Comparison of ENCODE assay signal across 9 cellular contexts in genomic region chr15:40595219-40595618, GRCh38. TPM values are rescaled to one million over a fixed set of nuclear protein-coding genes. Genes with fewer than 3 reads are reported as not detected.
DNase-seq lines count a peak whose midpoint lies in the region; ATAC-seq, FAIRE-seq and TF ChIP-seq lines count a peak whose summit lies in the region.
"Had no signal": no experiment of that assay in that cellular context is flagged by ENCODE, and none has a peak within 500 bp of the region (broad histone marks: within the 10 kb centered on the region; RNA-seq: fewer than 3 reads in every experiment).

No MANE protein-coding gene starts in this region.

- H3K4me1 ChIP-seq in ACC112 (ENCODE audit: control insufficient read depth, insufficient read depth, low read length, unreplicated experiment) (peaks cover 3% of the 10 kb centered on the region), HepG2 (ENCODE audit: insufficient read depth, low read length) (peaks cover 35% of the 10 kb centered on the region)

- ATAC-seq in activated naive CD8-positive, alpha-beta T cell treated with anti-CD3 and anti-CD28 coated beads, Interleukin-2, amount 50 U/mL, for 24 hours: no peak
- ATAC-seq in HepG2: no peak
- ATAC-seq in HG03460 (IDR thresholded peaks at IDR 0.05; ENCODE audit: unreplicated experiment): no peak

- 2% methylated on average over 5 of the region's 5 CpGs for WGBS in HepG2 (ENCODE audit: low lambda C conversion rate)

- peaks cover 5% of the 10 kb centered on the region for H3K36me3 Mint-ChIP-seq in activated naive CD8-positive, alpha-beta T cell treated with anti-CD3 and anti-CD28 coated beads, Interleukin-2, amount 50 U/mL, for 24 hours (ENCODE audit: low read depth)

- POLR2A ChIA-PET in HEK293T (lab: Yijun Ruan, JAX) (interaction anchor here (0.6 to 1.1 kb wide), 2 partner anchors 26 kb away, joined by 3 to 4 read pairs; partner anchors contain the start of gene RPUSD2), HepG2 (lab: Yijun Ruan, JAX) (interaction anchor here (0.8 to 1.3 kb wide), 3 partner anchors 30 to 99 kb away, joined by 3 read pairs; partner anchors contain the start of genes CCDC32 and RAD51)

- peak overlapping the region; percentile 93; the same call in 1 of the 2 replicates for H3K9ac ChIP-seq in HepG2 (ENCODE audit: insufficient read depth, low read depth, low read length)

- peaks cover 28% of the 10 kb centered on the region for H3K4me1 Mint-ChIP-seq in activated naive CD8-positive, alpha-beta T cell treated with anti-CD3 and anti-CD28 coated beads, Interleukin-2, amount 50 U/mL, for 24 hours

- no peaks in the 10 kb centered on the region for H3K9me3 ChIP-seq in HepG2 (ENCODE audit: low read length)
- H3K9me3 ChIP-seq: ovary had no signal

- H3K36me3 ChIP-seq in ACC112 (ENCODE audit: insufficient read depth, low read length) (no peaks in the 10 kb centered on the region), HepG2 (replicated peaks in 1 of 2; ENCODE audit: control insufficient read depth in 1 of 2, insufficient read depth in 2 of 2, low read length in 2 of 2) (no peaks in the 10 kb centered on the region)
- H3K36me3 ChIP-seq: ovary had no signal

- H3K79me2 ChIP-seq in ACC112 (ENCODE audit: control insufficient read depth, insufficient read depth, low read length, unreplicated experiment) (peaks cover 56% of the 10 kb centered on the region), HepG2 (ENCODE audit: insufficient read depth, low read length) (peaks cover 53% of the 10 kb centered on the region)

- peak overlapping the region; percentile 96 for H3K4me3 ChIP-seq in ACC112 (ENCODE audit: low read depth, low read length)
- H3K4me3 ChIP-seq in HepG2 (replicated peaks in 1 of 3; ENCODE audit: insufficient read depth in 1 of 3, low read depth in 2 of 3, low read length in 3 of 3): peak overlapping the region; percentile 74 to 83 (median 81)

- H3K4me3 Mint-ChIP-seq in activated naive CD8-positive, alpha-beta T cell treated with anti-CD3 and anti-CD28 coated beads, Interleukin-2, amount 50 U/mL, for 24 hours: peak overlapping the region; percentile 94

- no peak for TF ChIP-seq CTCF in HepG2 (CRISPR knock-in tag; IDR thresholded peaks at IDR 0.05)

- no peaks in the 10 kb centered on the region for H3K27me3 ChIP-seq in ACC112 (ENCODE audit: insufficient read depth, low read length)
- no peaks in the 10 kb centered on the region; a peak in 1 of 5 replicates for H3K27me3 ChIP-seq in HepG2 (ENCODE audit: control insufficient read depth in 1 of 2, insufficient read depth in 2 of 2, low read length in 2 of 2)
- H3K27me3 ChIP-seq: ovary had no signal

- FAIRE-seq in HepG2 (lab: Jason Lieb, UNC): no peak
- no peak for FAIRE-seq in frontal cortex (lab: Jason Lieb, UNC)

- H3K9me3 Mint-ChIP-seq in activated naive CD8-positive, alpha-beta T cell treated with anti-CD3 and anti-CD28 coated beads, Interleukin-2, amount 50 U/mL, for 24 hours: no peaks in the 10 kb centered on the region

- peak overlapping the region; percentile 92 for H3K27ac ChIP-seq in ACC112 (ENCODE audit: low read depth, low read length)
- no peak overlapping the region for H3K27ac ChIP-seq in HepG2 (ENCODE audit: extremely low read length, insufficient read depth, low read length)
- H3K27ac ChIP-seq: ovary had no signal

- peak overlapping the region; percentile 93 for H3K4me2 ChIP-seq in HepG2 (ENCODE audit: low read depth, low read length)

- CTCF ChIA-PET in HEK293T (lab: Yijun Ruan, JAX) (no interaction called here), HepG2 (lab: Yijun Ruan, JAX; ENCODE audit: low intra/inter-chr PET ratio, low total read pairs) (no interaction called here)

- DNase-seq in HEK293T (ENCODE audit: extremely low spot score): no peak
- no peak for DNase-seq in activated naive CD8-positive, alpha-beta T cell treated with anti-CD3 and anti-CD28 coated beads, Interleukin-2, amount 50 U/mL, for 24 hours
- no peak for DNase-seq in HepG2 (ENCODE audit: low spot score)
- DNase-seq in SHP77 treated with DMSO at 0.1 percent for 48 hours (lab: John Stamatoyannopoulos, UW): no peak
- no peak for DNase-seq in ecto neural progenitor cell (ENCODE audit: low spot score)
- no peak for DNase-seq in frontal cortex (ENCODE audit: low spot score in 2 of 2)
- DNase-seq: ovary had no signal

- in situ Hi-C loops in HepG2 (cut with HindIII; ENCODE audit: extremely low pct_ligation_motif_present, low pct_unique_long_range_greater_than_20kb): no loop called here

- H3K27ac Mint-ChIP-seq in activated naive CD8-positive, alpha-beta T cell treated with anti-CD3 and anti-CD28 coated beads, Interleukin-2, amount 50 U/mL, for 24 hours: no peak overlapping the region

- no peak for TF ChIP-seq RAD21 in HepG2 (CRISPR knock-in tag; IDR thresholded peaks at IDR 0.05)

- no peak for TF ChIP-seq POLR2A in HepG2 (IDR thresholded peaks at IDR 0.05; ENCODE audit: insufficient read depth in 1 of 2, low read depth in 2 of 2, low read length in 2 of 2)

- BruUV-seq in HepG2 (replicated peaks; lab: Mats Ljungman, UMichigan): no TSS peak

- H3K27me3 Mint-ChIP-seq in activated naive CD8-positive, alpha-beta T cell treated with anti-CD3 and anti-CD28 coated beads, Interleukin-2, amount 50 U/mL, for 24 hours: peaks cover 9% of the 10 kb centered on the region

- intact Hi-C loops in HepG2 (cut with micrococcal nuclease; ENCODE audit: unreplicated experiment): loop anchor here (10.0 kb wide), 2 partner anchors 100 to 160 kb away; partner anchors contain the start of genes RAD51 and RMDN3

- H4K20me1 ChIP-seq in HepG2 (ENCODE audit: insufficient read depth, low read length): no peaks in the 10 kb centered on the region

- H2AFZ ChIP-seq in ACC112 (ENCODE audit: low read length, unreplicated experiment) (peak overlapping the region; percentile 72), HepG2 (ENCODE audit: low read length) (no peak overlapping the region)

- TF ChIP-seq EP300 in HepG2 (IDR thresholded peaks at IDR 0.05; ENCODE audit: low read depth in 2 of 2, low read length in 2 of 2) (no peak), HepG2 (CRISPR knock-in tag; IDR thresholded peaks at IDR 0.05; ENCODE audit: borderline replicate concordance) (no peak)

RNA-seq across cellular contexts. Expression of gene KNL1, which starts 1.2 kb away (rescaled TPM):
- 21.4 and 34.5 TPM in 2 replicates for total RNA-seq in HepG2 (2016; rRNA removed; fragmentation: Illumina TruSeq; extraction: Trizol)
- total RNA-seq in HepG2 (2016; cell fraction: cytosol; rRNA removed; fragmentation: Illumina TruSeq; extraction: Trizol; ENCODE audit: low read depth): 3.5 and 3.7 TPM in 2 replicates
- 20.6 and 35.0 TPM in 2 replicates for total RNA-seq in HepG2 (2016; cell fraction: insoluble cytoplasmic fraction; rRNA removed; fragmentation: Illumina TruSeq; extraction: Trizol)
- 4.5 and 7.0 TPM in 2 replicates for total RNA-seq in HepG2 (2016; cell fraction: membrane; rRNA removed; fragmentation: Illumina TruSeq; extraction: Trizol)
- total RNA-seq in HepG2 (2016; cell fraction: nucleus; rRNA removed; fragmentation: Illumina TruSeq; extraction: Trizol): 32.4 and 33.6 TPM in 2 replicates
- 6.1 and 8.0 TPM in 2 replicates for polyA plus RNA-seq in HepG2 (2011; rRNA removed)
- 2.0 and 3.8 TPM in 2 replicates for polyA plus RNA-seq in HepG2 (2011; cell fraction: cytosol; rRNA removed)
- 3.9 and 5.0 TPM in 2 replicates for polyA plus RNA-seq in HepG2 (2011; cell fraction: nucleus; rRNA removed)
- 9.1 and 16.9 TPM in 2 replicates for polyA plus RNA-seq in HepG2 (2012)
- polyA plus RNA-seq in HepG2 (2016; cell fraction: cytosol; fragmentation: Illumina TruSeq; extraction: Trizol; ENCODE audit: low read depth): 1.1 and 1.3 TPM in 2 replicates
- 17.5 and 17.9 TPM in 2 replicates for polyA plus RNA-seq in HepG2 (2016; cell fraction: insoluble cytoplasmic fraction; fragmentation: Illumina TruSeq; extraction: Trizol; ENCODE audit: low read depth)
- 2.7 and 3.5 TPM in 2 replicates for polyA plus RNA-seq in HepG2 (2016; cell fraction: membrane; fragmentation: Illumina TruSeq; extraction: Trizol; ENCODE audit: low read depth)
- polyA plus RNA-seq in HepG2 (2016; cell fraction: nucleus; fragmentation: Illumina TruSeq; extraction: Trizol; ENCODE audit: insufficient read depth, low read depth): 28.1 and 29.9 TPM in 2 replicates
- 3.9 and 18.6 TPM in 2 replicates for polyA minus RNA-seq in HepG2 (2011; rRNA and poly(A)+ RNA removed; ENCODE audit: low replicate concordance)
- polyA minus RNA-seq in HepG2 (2011; cell fraction: cytosol; rRNA and poly(A)+ RNA removed): 9.1 and 12.3 TPM in 2 replicates
- 28.5 and 29.7 TPM in 2 replicates for polyA minus RNA-seq in HepG2 (2011; cell fraction: nucleus; rRNA and poly(A)+ RNA removed)
- total RNA-seq in frontal cortex: 6.5 TPM

RNA-seq across cellular contexts. Expression of gene RPUSD2, which starts 26.1 kb away (rescaled TPM):
- 14.5 and 18.8 TPM in 2 replicates for total RNA-seq in HepG2 (2016; rRNA removed; fragmentation: Illumina TruSeq; extraction: Trizol)
- 2.9 and 3.0 TPM in 2 replicates for total RNA-seq in HepG2 (2016; cell fraction: cytosol; rRNA removed; fragmentation: Illumina TruSeq; extraction: Trizol; ENCODE audit: low read depth)
- total RNA-seq in HepG2 (2016; cell fraction: insoluble cytoplasmic fraction; rRNA removed; fragmentation: Illumina TruSeq; extraction: Trizol): 15.5 and 15.8 TPM in 2 replicates
- 4.9 and 5.5 TPM in 2 replicates for total RNA-seq in HepG2 (2016; cell fraction: membrane; rRNA removed; fragmentation: Illumina TruSeq; extraction: Trizol)
- total RNA-seq in HepG2 (2016; cell fraction: nucleus; rRNA removed; fragmentation: Illumina TruSeq; extraction: Trizol): 7.0 and 7.2 TPM in 2 replicates
- 8.6 and 9.8 TPM in 2 replicates for polyA plus RNA-seq in HepG2 (2011; rRNA removed)
- 8.2 and 9.4 TPM in 2 replicates for polyA plus RNA-seq in HepG2 (2011; cell fraction: cytosol; rRNA removed)
- 3.9 and 4.4 TPM in 2 replicates for polyA plus RNA-seq in HepG2 (2011; cell fraction: nucleus; rRNA removed)
- polyA plus RNA-seq in HepG2 (2012): 5.9 and 6.6 TPM in 2 replicates
- 2.0 and 2.8 TPM in 2 replicates for polyA plus RNA-seq in HepG2 (2016; cell fraction: cytosol; fragmentation: Illumina TruSeq; extraction: Trizol; ENCODE audit: low read depth)
- polyA plus RNA-seq in HepG2 (2016; cell fraction: insoluble cytoplasmic fraction; fragmentation: Illumina TruSeq; extraction: Trizol; ENCODE audit: low read depth): 16.4 and 19.6 TPM in 2 replicates
- polyA plus RNA-seq in HepG2 (2016; cell fraction: membrane; fragmentation: Illumina TruSeq; extraction: Trizol; ENCODE audit: low read depth): 2.8 TPM in 2 replicates
- polyA plus RNA-seq in HepG2 (2016; cell fraction: nucleus; fragmentation: Illumina TruSeq; extraction: Trizol; ENCODE audit: insufficient read depth, low read depth): 10.3 and 12.6 TPM in 2 replicates
- 17.0 and 44.9 TPM in 2 replicates for polyA minus RNA-seq in HepG2 (2011; rRNA and poly(A)+ RNA removed; ENCODE audit: low replicate concordance)
- polyA minus RNA-seq in HepG2 (2011; cell fraction: cytosol; rRNA and poly(A)+ RNA removed): 4.4 and 6.0 TPM in 2 replicates
- polyA minus RNA-seq in HepG2 (2011; cell fraction: nucleus; rRNA and poly(A)+ RNA removed): 5.8 and 6.1 TPM in 2 replicates
- total RNA-seq in frontal cortex: 15.9 TPM

RNA-seq across cellular contexts. Expression of gene CCDC32, which starts 30.4 kb away (rescaled TPM):
- total RNA-seq in HepG2 (2016; rRNA removed; fragmentation: Illumina TruSeq; extraction: Trizol): 23.2 and 26.3 TPM in 2 replicates
- 3.1 and 3.3 TPM in 2 replicates for total RNA-seq in HepG2 (2016; cell fraction: cytosol; rRNA removed; fragmentation: Illumina TruSeq; extraction: Trizol; ENCODE audit: low read depth)
- 20.5 and 28.7 TPM in 2 replicates for total RNA-seq in HepG2 (2016; cell fraction: insoluble cytoplasmic fraction; rRNA removed; fragmentation: Illumina TruSeq; extraction: Trizol)
- total RNA-seq in HepG2 (2016; cell fraction: membrane; rRNA removed; fragmentation: Illumina TruSeq; extraction: Trizol): 5.6 and 8.7 TPM in 2 replicates
- total RNA-seq in HepG2 (2016; cell fraction: nucleus; rRNA removed; fragmentation: Illumina TruSeq; extraction: Trizol): 13.2 and 14.8 TPM in 2 replicates
- 6.6 and 10.8 TPM in 2 replicates for polyA plus RNA-seq in HepG2 (2011; rRNA removed)
- 14.2 and 21.1 TPM in 2 replicates for polyA plus RNA-seq in HepG2 (2011; cell fraction: cytosol; rRNA removed)
- 2.8 and 8.6 TPM in 2 replicates for polyA plus RNA-seq in HepG2 (2011; cell fraction: nucleus; rRNA removed)
- 11.8 and 14.4 TPM in 2 replicates for polyA plus RNA-seq in HepG2 (2012)
- polyA plus RNA-seq in HepG2 (2016; cell fraction: cytosol; fragmentation: Illumina TruSeq; extraction: Trizol; ENCODE audit: low read depth): 1.9 and 2.4 TPM in 2 replicates
- polyA plus RNA-seq in HepG2 (2016; cell fraction: insoluble cytoplasmic fraction; fragmentation: Illumina TruSeq; extraction: Trizol; ENCODE audit: low read depth): 24.5 and 29.8 TPM in 2 replicates
- 3.8 and 4.4 TPM in 2 replicates for polyA plus RNA-seq in HepG2 (2016; cell fraction: membrane; fragmentation: Illumina TruSeq; extraction: Trizol; ENCODE audit: low read depth)
- polyA plus RNA-seq in HepG2 (2016; cell fraction: nucleus; fragmentation: Illumina TruSeq; extraction: Trizol; ENCODE audit: insufficient read depth, low read depth): 13.5 and 15.0 TPM in 2 replicates
- polyA minus RNA-seq in HepG2 (2011; rRNA and poly(A)+ RNA removed; ENCODE audit: low replicate concordance): 6.2 and 20.2 TPM in 2 replicates
- 2.2 and 3.0 TPM in 2 replicates for polyA minus RNA-seq in HepG2 (2011; cell fraction: cytosol; rRNA and poly(A)+ RNA removed)
- polyA minus RNA-seq in HepG2 (2011; cell fraction: nucleus; rRNA and poly(A)+ RNA removed): 11.7 and 16.2 TPM in 2 replicates
- total RNA-seq in frontal cortex: 23.6 TPM
